In the genomic region with DNA sequence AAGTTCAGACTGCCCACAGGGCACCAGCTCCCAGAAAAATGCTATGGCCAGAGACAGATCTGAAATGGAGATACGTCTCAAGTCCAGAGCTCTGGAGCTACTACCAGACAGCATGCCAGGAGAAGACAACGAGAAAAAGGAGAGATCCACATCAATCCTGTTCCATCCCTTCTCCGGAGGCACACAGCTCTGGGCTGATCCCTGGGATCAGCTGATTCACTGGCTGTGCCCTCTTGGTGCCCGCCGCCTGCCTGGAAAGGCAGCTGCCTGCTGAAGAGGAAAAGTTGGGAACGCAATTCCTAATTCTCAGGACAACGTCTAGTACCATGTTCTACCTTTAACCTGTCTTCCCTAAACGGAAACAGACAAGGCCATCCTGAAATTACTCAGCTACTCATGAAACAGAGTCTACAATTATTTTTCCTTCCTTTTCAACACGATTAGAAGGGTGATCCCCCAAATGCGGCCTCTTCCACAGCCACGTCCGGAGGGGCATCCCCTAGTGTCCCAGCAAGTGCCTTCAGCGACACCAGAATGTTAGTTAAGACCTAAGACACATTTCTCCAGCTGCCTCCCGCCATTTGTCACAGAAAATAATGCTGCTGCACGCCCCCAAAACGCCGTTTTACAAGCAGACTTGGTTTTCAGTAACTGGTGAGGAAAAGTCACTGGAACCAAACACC, we compare ENCODE assay signal across 1 cellular context.
A peak's percentile ranks its signal among the peaks of the same experiment; 100 is the strongest.
TF ChIP-seq lines count a peak whose summit lies in the region.

No MANE protein-coding gene starts in this region.

TF ChIP-seq in K562, 482 proteins besides CTCF, POLR2A, EP300 and RAD21:
- TF ChIP-seq SRSF1 (IDR thresholded peaks at IDR 0.05; ENCODE audit: low read depth, low read length): no peak
- TF ChIP-seq, protein P1, sequence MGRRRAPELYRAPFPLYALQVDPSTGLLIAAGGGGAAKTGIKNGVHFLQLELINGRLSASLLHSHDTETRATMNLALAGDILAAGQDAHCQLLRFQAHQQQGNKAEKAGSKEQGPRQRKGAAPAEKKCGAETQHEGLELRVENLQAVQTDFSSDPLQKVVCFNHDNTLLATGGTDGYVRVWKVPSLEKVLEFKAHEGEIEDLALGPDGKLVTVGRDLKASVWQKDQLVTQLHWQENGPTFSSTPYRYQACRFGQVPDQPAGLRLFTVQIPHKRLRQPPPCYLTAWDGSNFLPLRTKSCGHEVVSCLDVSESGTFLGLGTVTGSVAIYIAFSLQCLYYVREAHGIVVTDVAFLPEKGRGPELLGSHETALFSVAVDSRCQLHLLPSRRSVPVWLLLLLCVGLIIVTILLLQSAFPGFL (CRISPR knock-in tag; IDR thresholded peaks at IDR 0.05): peak; percentile 78; the same call in 1 of the 2 replicates
- TF ChIP-seq MEF2A (IDR thresholded peaks at IDR 0.05; ENCODE audit: control insufficient read depth, low read depth, low read length): no peak
- TF ChIP-seq RNF2 (IDR thresholded peaks at IDR 0.05): 0 out of 2 replicates have a peak, but pooled peaks have one; percentile 1
- TF ChIP-seq, protein P2, sequence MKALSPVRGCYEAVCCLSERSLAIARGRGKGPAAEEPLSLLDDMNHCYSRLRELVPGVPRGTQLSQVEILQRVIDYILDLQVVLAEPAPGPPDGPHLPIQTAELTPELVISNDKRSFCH (CRISPR knock-in tag; IDR thresholded peaks at IDR 0.05): no peak
- TF ChIP-seq, protein P2 (tag; IDR thresholded peaks at IDR 0.05): no peak
- TF ChIP-seq ZBTB1 (CRISPR knock-in tag; IDR thresholded peaks at IDR 0.05; ENCODE audit: borderline replicate concordance, low read depth): no peak
- TF ChIP-seq, protein P3, sequence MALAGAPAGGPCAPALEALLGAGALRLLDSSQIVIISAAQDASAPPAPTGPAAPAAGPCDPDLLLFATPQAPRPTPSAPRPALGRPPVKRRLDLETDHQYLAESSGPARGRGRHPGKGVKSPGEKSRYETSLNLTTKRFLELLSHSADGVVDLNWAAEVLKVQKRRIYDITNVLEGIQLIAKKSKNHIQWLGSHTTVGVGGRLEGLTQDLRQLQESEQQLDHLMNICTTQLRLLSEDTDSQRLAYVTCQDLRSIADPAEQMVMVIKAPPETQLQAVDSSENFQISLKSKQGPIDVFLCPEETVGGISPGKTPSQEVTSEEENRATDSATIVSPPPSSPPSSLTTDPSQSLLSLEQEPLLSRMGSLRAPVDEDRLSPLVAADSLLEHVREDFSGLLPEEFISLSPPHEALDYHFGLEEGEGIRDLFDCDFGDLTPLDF (CRISPR knock-in tag; IDR thresholded peaks at IDR 0.05): peak; percentile 47; the same call in 1 of the 2 replicates
- TF ChIP-seq, protein P4, sequence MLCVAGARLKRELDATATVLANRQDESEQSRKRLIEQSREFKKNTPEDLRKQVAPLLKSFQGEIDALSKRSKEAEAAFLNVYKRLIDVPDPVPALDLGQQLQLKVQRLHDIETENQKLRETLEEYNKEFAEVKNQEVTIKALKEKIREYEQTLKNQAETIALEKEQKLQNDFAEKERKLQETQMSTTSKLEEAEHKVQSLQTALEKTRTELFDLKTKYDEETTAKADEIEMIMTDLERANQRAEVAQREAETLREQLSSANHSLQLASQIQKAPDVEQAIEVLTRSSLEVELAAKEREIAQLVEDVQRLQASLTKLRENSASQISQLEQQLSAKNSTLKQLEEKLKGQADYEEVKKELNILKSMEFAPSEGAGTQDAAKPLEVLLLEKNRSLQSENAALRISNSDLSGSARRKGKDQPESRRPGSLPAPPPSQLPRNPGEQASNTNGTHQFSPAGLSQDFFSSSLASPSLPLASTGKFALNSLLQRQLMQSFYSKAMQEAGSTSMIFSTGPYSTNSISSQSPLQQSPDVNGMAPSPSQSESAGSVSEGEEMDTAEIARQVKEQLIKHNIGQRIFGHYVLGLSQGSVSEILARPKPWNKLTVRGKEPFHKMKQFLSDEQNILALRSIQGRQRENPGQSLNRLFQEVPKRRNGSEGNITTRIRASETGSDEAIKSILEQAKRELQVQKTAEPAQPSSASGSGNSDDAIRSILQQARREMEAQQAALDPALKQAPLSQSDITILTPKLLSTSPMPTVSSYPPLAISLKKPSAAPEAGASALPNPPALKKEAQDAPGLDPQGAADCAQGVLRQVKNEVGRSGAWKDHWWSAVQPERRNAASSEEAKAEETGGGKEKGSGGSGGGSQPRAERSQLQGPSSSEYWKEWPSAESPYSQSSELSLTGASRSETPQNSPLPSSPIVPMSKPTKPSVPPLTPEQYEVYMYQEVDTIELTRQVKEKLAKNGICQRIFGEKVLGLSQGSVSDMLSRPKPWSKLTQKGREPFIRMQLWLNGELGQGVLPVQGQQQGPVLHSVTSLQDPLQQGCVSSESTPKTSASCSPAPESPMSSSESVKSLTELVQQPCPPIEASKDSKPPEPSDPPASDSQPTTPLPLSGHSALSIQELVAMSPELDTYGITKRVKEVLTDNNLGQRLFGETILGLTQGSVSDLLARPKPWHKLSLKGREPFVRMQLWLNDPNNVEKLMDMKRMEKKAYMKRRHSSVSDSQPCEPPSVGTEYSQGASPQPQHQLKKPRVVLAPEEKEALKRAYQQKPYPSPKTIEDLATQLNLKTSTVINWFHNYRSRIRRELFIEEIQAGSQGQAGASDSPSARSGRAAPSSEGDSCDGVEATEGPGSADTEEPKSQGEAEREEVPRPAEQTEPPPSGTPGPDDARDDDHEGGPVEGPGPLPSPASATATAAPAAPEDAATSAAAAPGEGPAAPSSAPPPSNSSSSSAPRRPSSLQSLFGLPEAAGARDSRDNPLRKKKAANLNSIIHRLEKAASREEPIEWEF (CRISPR knock-in tag; IDR thresholded peaks at IDR 0.05): no peak
- TF ChIP-seq EWSR1 (IDR thresholded peaks at IDR 0.05; ENCODE audit: borderline replicate concordance, low read depth, partially characterized antibody): no peak
- TF ChIP-seq TGIF2 (CRISPR knock-in tag; IDR thresholded peaks at IDR 0.05): 0 out of 2 replicates have a peak, but pooled peaks have one; percentile 68
- TF ChIP-seq, protein P5, sequence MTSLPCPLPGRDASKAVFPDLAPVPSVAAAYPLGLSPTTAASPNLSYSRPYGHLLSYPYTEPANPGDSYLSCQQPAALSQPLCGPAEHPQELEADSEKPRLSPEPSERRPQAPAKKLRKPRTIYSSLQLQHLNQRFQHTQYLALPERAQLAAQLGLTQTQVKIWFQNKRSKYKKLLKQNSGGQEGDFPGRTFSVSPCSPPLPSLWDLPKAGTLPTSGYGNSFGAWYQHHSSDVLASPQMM (CRISPR knock-in tag; IDR thresholded peaks at IDR 0.05): no peak
- TF ChIP-seq ZNF41 (CRISPR knock-in tag; conservative IDR thresholded peaks at IDR 0.05): no peak
- TF ChIP-seq TBP (optimal IDR thresholded peaks at IDR 0.05; ENCODE audit: low read depth, low read length): peak; percentile 30
- TF ChIP-seq NR2F6 (CRISPR knock-in tag; IDR thresholded peaks at IDR 0.05): no peak
- TF ChIP-seq, protein P6, sequence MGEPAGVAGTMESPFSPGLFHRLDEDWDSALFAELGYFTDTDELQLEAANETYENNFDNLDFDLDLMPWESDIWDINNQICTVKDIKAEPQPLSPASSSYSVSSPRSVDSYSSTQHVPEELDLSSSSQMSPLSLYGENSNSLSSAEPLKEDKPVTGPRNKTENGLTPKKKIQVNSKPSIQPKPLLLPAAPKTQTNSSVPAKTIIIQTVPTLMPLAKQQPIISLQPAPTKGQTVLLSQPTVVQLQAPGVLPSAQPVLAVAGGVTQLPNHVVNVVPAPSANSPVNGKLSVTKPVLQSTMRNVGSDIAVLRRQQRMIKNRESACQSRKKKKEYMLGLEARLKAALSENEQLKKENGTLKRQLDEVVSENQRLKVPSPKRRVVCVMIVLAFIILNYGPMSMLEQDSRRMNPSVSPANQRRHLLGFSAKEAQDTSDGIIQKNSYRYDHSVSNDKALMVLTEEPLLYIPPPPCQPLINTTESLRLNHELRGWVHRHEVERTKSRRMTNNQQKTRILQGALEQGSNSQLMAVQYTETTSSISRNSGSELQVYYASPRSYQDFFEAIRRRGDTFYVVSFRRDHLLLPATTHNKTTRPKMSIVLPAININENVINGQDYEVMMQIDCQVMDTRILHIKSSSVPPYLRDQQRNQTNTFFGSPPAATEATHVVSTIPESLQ (CRISPR knock-in tag; IDR thresholded peaks at IDR 0.05): no peak
- TF ChIP-seq RBM34 (IDR thresholded peaks at IDR 0.05; ENCODE audit: borderline replicate concordance, insufficient read depth, low read length): no peak
- TF ChIP-seq, protein P7, sequence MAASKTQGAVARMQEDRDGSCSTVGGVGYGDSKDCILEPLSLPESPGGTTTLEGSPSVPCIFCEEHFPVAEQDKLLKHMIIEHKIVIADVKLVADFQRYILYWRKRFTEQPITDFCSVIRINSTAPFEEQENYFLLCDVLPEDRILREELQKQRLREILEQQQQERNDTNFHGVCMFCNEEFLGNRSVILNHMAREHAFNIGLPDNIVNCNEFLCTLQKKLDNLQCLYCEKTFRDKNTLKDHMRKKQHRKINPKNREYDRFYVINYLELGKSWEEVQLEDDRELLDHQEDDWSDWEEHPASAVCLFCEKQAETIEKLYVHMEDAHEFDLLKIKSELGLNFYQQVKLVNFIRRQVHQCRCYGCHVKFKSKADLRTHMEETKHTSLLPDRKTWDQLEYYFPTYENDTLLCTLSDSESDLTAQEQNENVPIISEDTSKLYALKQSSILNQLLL (CRISPR knock-in tag; IDR thresholded peaks at IDR 0.05; ENCODE audit: borderline replicate concordance): no peak
- no peak for TF ChIP-seq ZNF197 (CRISPR knock-in tag; IDR thresholded peaks at IDR 0.05; ENCODE audit: low read depth)
- TF ChIP-seq, protein P8, sequence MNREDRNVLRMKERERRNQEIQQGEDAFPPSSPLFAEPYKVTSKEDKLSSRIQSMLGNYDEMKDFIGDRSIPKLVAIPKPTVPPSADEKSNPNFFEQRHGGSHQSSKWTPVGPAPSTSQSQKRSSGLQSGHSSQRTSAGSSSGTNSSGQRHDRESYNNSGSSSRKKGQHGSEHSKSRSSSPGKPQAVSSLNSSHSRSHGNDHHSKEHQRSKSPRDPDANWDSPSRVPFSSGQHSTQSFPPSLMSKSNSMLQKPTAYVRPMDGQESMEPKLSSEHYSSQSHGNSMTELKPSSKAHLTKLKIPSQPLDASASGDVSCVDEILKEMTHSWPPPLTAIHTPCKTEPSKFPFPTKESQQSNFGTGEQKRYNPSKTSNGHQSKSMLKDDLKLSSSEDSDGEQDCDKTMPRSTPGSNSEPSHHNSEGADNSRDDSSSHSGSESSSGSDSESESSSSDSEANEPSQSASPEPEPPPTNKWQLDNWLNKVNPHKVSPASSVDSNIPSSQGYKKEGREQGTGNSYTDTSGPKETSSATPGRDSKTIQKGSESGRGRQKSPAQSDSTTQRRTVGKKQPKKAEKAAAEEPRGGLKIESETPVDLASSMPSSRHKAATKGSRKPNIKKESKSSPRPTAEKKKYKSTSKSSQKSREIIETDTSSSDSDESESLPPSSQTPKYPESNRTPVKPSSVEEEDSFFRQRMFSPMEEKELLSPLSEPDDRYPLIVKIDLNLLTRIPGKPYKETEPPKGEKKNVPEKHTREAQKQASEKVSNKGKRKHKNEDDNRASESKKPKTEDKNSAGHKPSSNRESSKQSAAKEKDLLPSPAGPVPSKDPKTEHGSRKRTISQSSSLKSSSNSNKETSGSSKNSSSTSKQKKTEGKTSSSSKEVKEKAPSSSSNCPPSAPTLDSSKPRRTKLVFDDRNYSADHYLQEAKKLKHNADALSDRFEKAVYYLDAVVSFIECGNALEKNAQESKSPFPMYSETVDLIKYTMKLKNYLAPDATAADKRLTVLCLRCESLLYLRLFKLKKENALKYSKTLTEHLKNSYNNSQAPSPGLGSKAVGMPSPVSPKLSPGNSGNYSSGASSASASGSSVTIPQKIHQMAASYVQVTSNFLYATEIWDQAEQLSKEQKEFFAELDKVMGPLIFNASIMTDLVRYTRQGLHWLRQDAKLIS (CRISPR knock-in tag; IDR thresholded peaks at IDR 0.05): peak; percentile 67; the same call in 1 of the 2 replicates
- TF ChIP-seq TEAD4 (IDR thresholded peaks at IDR 0.05; ENCODE audit: low read length): no peak
- no peak for TF ChIP-seq TEAD4 (CRISPR knock-in tag; IDR thresholded peaks at IDR 0.05; ENCODE audit: borderline replicate concordance)
- no peak for TF ChIP-seq ZNF316 (IDR thresholded peaks at IDR 0.05)
- 0 out of 2 replicates have a peak, but pooled peaks have one; percentile 64 for TF ChIP-seq KAT7 (CRISPR knock-in tag; IDR thresholded peaks at IDR 0.05; ENCODE audit: borderline replicate concordance)
- TF ChIP-seq ZNF384 (IDR thresholded peaks at IDR 0.05; ENCODE audit: low read depth, low read length): no peak
- peak; percentile 72 for TF ChIP-seq LCOR (CRISPR knock-in tag; IDR thresholded peaks at IDR 0.05)
